1 cellular context compared by ENCODE assay signal in genomic region chr19:49617863-49618262, GRCh38. TPM values are rescaled to one million over a fixed set of nuclear protein-coding genes. Genes with fewer than 3 reads are reported as not detected.
"Had no signal": no experiment of that assay in that cellular context is flagged by ENCODE, and none has a peak within 500 bp of the region (broad histone marks: within the 10 kb centered on the region; RNA-seq: fewer than 3 reads in every experiment).

No MANE protein-coding gene starts in this region.

RNA-seq across cellular contexts. Expression of gene PRRG2, which starts 36.7 kb away (rescaled TPM):
- polyA plus RNA-seq: fibroblast of lung had no signal
